In genomic region chr14:96095058-96095457, GRCh38 we compare ENCODE assay signal across 22 cellular contexts. TPM values are rescaled to one million over a fixed set of nuclear protein-coding genes. Genes with fewer than 3 reads are reported as not detected.
A peak's percentile ranks its signal among the peaks of the same experiment; 100 is the strongest.
DNase-seq lines count a peak whose midpoint lies in the region; ATAC-seq and TF ChIP-seq lines count a peak whose summit lies in the region.
"Had no signal": no experiment of that assay in that cellular context is flagged by ENCODE, and none has a peak within 500 bp of the region (broad histone marks: within the 10 kb centered on the region; RNA-seq: fewer than 3 reads in every experiment).

No MANE protein-coding gene starts in this region.

- H3K27me3 ChIP-seq in PC-3 (ENCODE audit: low read length) (0 out of 2 replicates have a peak, but pooled peaks cover 9% of the 10 kb centered on the region), hepatocyte (no peaks in the 10 kb centered on the region), spleen (replicated peaks in 1 of 7) (peaks cover 0 to 22% (median 0%) of the 10 kb centered on the region in 7 donors)
- H3K27me3 ChIP-seq: breast epithelium, pancreas, right atrium auricular region had no signal

- no peak for ATAC-seq in PC-3
- ATAC-seq in HG02885 (IDR thresholded peaks at IDR 0.05; ENCODE audit: poor library complexity, unreplicated experiment): no peak
- ATAC-seq: activated T-helper 17 cell treated with anti-CD3 and anti-CD28 coated beads, Interleukin-2, amount 50 U/mL, for 72 hours; left cardiac atrium had no signal

- in situ Hi-C loops in G401 (cut with HindIII; ENCODE audit: low sequenced_read_pairs): no loop called here

- H4K20me1 ChIP-seq in PC-3 (ENCODE audit: low read length) (no peaks in the 10 kb centered on the region), hepatocyte (ENCODE audit: insufficient read depth, poor library complexity, severe bottlenecking) (no peaks in the 10 kb centered on the region)

- peak overlapping the region; percentile 69 for H3K27ac ChIP-seq in PC-3 (ENCODE audit: low read length)
- peak overlapping the region; percentile 44 for H3K27ac ChIP-seq in hepatocyte
- H3K27ac ChIP-seq in spleen: peak overlapping the region in 6 of 8 donors; percentile 22 to 71 (median 56)
- H3K27ac ChIP-seq: HL-60, KMS-11, pancreas, right atrium auricular region, tibial artery, VCaP had no signal

- DNase-seq in G401 (ENCODE audit: low spot score): peak; percentile 2
- no peak for DNase-seq in PC-3
- no peak for DNase-seq in hepatocyte (ENCODE audit: low spot score)
- no peak for DNase-seq in spleen
- no peak for DNase-seq in HEK293T (ENCODE audit: extremely low spot score)
- DNase-seq in NCI-H187 treated with DMSO at 0.1 percent for 48 hours (lab: John Stamatoyannopoulos, UW): no peak
- DNase-seq: activated CD4-positive, alpha-beta T cell treated with anti-CD3 and anti-CD28 coated beads for 4 hours; hypothalamus; left cardiac atrium; stimulated activated CD4-positive, alpha-beta T cell treated with anti-CD3 and anti-CD28 coated beads, Interleukin-4, amount 100 ng/mL, for 1 hour; T-helper 9 cell had no signal

- H2AFZ ChIP-seq in PC-3 (ENCODE audit: low read length) (no peak overlapping the region), hepatocyte (no peak overlapping the region)

- no peak for TF ChIP-seq POLR2A in spleen (IDR thresholded peaks at IDR 0.05)

- TF ChIP-seq CTCF in PC-3 (conservative IDR thresholded peaks at IDR 0.05; ENCODE audit: low read depth, low read length) (no peak), hepatocyte (IDR thresholded peaks at IDR 0.05; ENCODE audit: poor library complexity) (no peak), spleen (IDR thresholded peaks at IDR 0.05 in 8 of 11, conservative IDR thresholded peaks at IDR 0.05 in 3 of 11) (no peak)

- H3K79me2 ChIP-seq in PC-3 (ENCODE audit: low read length) (no peaks in the 10 kb centered on the region), hepatocyte (no peaks in the 10 kb centered on the region)

- H3K4me3 ChIP-seq in PC-3 (ENCODE audit: low read length) (no peak overlapping the region), hepatocyte (no peak overlapping the region), spleen (no peak overlapping the region)
- H3K4me3 ChIP-seq: breast epithelium, gastroesophageal sphincter, pancreas, right atrium auricular region, stomach, tibial artery had no signal

- H3K4me1 ChIP-seq in PC-3 (ENCODE audit: insufficient read depth, low read length) (peaks cover 32% of the 10 kb centered on the region), hepatocyte (ENCODE audit: insufficient read depth) (peaks cover 22% of the 10 kb centered on the region), spleen (peaks cover 0 to 26% (median 0%) of the 10 kb centered on the region in 6 donors)
- H3K4me1 ChIP-seq: breast epithelium, pancreas had no signal

- H3K9ac ChIP-seq in PC-3 (ENCODE audit: low read length): no peak overlapping the region; the same call in 1 of the 2 replicates
- H3K9ac ChIP-seq: KMS-11 had no signal

- CTCF ChIA-PET in PC-3 (lab: Charles Lee) (no interaction called here), HEK293T (lab: Yijun Ruan, JAX) (interaction anchor here (0.7 kb wide), 1 partner anchor 14 kb away, joined by 3 read pairs; no protein-coding TSS in a partner anchor)

- POLR2A ChIA-PET in PC-3 (lab: Charles Lee; ENCODE audit: unreplicated experiment): no interaction called here
- POLR2A ChIA-PET in HEK293T (lab: Yijun Ruan, JAX): no interaction called here

- BruUV-seq in PC-3 (replicated peaks; lab: Mats Ljungman, UMichigan): no TSS peak

- no peaks in the 10 kb centered on the region for H3K9me2 ChIP-seq in PC-3 (replicated peaks; ENCODE audit: low read length)
- no peaks in the 10 kb centered on the region for H3K9me2 ChIP-seq in hepatocyte (replicated peaks; ENCODE audit: insufficient read depth)

- H3K36me3 ChIP-seq in PC-3 (ENCODE audit: low read depth, low read length): no peaks in the 10 kb centered on the region
- H3K36me3 ChIP-seq in hepatocyte (replicated peaks; ENCODE audit: insufficient read depth, low read depth): no peaks in the 10 kb centered on the region
- no peaks in the 10 kb centered on the region for H3K36me3 ChIP-seq in spleen
- H3K36me3 ChIP-seq: breast epithelium, gastroesophageal sphincter, pancreas, right atrium auricular region, stomach, tibial artery had no signal

- H3K4me2 ChIP-seq in PC-3 (ENCODE audit: low read length) (0 out of 2 replicates have a peak overlapping the region, but pooled peaks have one; percentile 23), hepatocyte (no peak overlapping the region)
- H3K4me2 ChIP-seq: KMS-11 had no signal

- intact Hi-C loops in PC-3 (cut with micrococcal nuclease): loop anchor here (10.0 kb wide), 2 partner anchors 100 to 530 kb away; no protein-coding TSS in a partner anchor
- intact Hi-C loops in spleen (cut with DNase I; ENCODE audit: low total_unique reads): no loop called here

- H3F3A ChIP-seq in PC-3 (ENCODE audit: low read length, unreplicated experiment): no peaks in the 10 kb centered on the region

- WGBS in hepatocyte (ENCODE audit: low lambda C conversion rate, missing lambda C conversion rate): 85% methylated on average over 3 of the region's 3 CpGs
- WGBS in spleen, 5 donors: 67 to 77% (median 75%) methylated on average over 3 of the region's 3 CpGs

- H3K9me3 ChIP-seq in PC-3 (ENCODE audit: low read length) (no peaks in the 10 kb centered on the region), hepatocyte (ENCODE audit: low read depth) (no peaks in the 10 kb centered on the region), spleen (no peaks in the 10 kb centered on the region)
- H3K9me3 ChIP-seq: breast epithelium, gastroesophageal sphincter, pancreas, right atrium auricular region, stomach, tibial artery had no signal

TF ChIP-seq in HEK293T, 16 proteins besides CTCF, POLR2A, EP300 and RAD21:
- TF ChIP-seq ELF4 (IDR thresholded peaks at IDR 0.05) (no peak), FOXK2 (IDR thresholded peaks at IDR 0.05) (no peak), ZNF384 (IDR thresholded peaks at IDR 0.05) (no peak), SP1 (IDR thresholded peaks at IDR 0.05) (no peak), FOXM1 (IDR thresholded peaks at IDR 0.05; ENCODE audit: borderline replicate concordance) (no peak), SUZ12 (IDR thresholded peaks at IDR 0.05) (no peak), FOXA1 (IDR thresholded peaks at IDR 0.05) (no peak), L3MBTL2 (conservative IDR thresholded peaks at IDR 0.05) (no peak), BHLHE40 (IDR thresholded peaks at IDR 0.05; ENCODE audit: borderline replicate concordance) (no peak), NFRKB (IDR thresholded peaks at IDR 0.05) (no peak)
- TF ChIP-seq, protein P1, sequence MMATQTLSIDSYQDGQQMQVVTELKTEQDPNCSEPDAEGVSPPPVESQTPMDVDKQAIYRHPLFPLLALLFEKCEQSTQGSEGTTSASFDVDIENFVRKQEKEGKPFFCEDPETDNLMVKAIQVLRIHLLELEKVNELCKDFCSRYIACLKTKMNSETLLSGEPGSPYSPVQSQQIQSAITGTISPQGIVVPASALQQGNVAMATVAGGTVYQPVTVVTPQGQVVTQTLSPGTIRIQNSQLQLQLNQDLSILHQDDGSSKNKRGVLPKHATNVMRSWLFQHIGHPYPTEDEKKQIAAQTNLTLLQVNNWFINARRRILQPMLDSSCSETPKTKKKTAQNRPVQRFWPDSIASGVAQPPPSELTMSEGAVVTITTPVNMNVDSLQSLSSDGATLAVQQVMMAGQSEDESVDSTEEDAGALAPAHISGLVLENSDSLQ (IDR thresholded peaks at IDR 0.05): no peak

RNA-seq across cellular contexts. Expression of gene C14orf132, which starts 55.9 kb away (rescaled TPM):
- 0.37 and 2.6 TPM in 2 replicates for total RNA-seq in G401 (2014; rRNA removed; shearing (Covaris generic))
- 0.06 TPM in 1 of 2 replicates, not detected in the other for total RNA-seq in PC-3 (2014; rRNA removed)
- total RNA-seq in hepatocyte: 16.3 and 17.0 TPM in 2 replicates
- polyA plus RNA-seq in hepatocyte: 19.3 and 26.5 TPM in 2 replicates
- 10 to 100 TPM in 4 of 7 donors, 1 to 10 TPM in 3; 3.0 to 16.4 (median 10.2) TPM for total RNA-seq in spleen
- 1 to 10 TPM; 1.8 to 3.5 (median 1.8) TPM for polyA plus RNA-seq in spleen
